Comparison of ENCODE assay signal across 1 cellular context in the genomic region with DNA sequence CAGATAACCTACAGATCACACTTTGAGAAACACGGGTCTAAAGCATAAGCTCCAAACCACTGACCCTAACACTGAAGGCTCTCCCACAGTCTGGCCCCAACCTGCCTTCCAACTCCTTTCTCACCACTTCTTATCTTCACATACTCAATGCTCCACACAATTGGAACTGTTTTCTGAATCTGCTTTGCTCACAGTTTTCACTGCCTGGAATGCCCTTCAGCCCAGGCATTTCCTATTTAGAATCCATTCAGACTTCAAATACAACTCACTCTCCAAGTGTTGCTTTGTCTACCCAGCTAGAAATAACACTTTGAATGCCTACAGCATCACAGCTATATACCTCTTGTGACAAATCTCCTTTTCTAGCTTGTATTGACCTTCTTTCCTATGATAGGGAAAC.
TF ChIP-seq lines count a peak whose summit lies in the region.

No MANE protein-coding gene starts in this region.

TF ChIP-seq in IMR-90, 13 proteins besides CTCF, POLR2A, EP300 and RAD21:
- TF ChIP-seq, protein P1, sequence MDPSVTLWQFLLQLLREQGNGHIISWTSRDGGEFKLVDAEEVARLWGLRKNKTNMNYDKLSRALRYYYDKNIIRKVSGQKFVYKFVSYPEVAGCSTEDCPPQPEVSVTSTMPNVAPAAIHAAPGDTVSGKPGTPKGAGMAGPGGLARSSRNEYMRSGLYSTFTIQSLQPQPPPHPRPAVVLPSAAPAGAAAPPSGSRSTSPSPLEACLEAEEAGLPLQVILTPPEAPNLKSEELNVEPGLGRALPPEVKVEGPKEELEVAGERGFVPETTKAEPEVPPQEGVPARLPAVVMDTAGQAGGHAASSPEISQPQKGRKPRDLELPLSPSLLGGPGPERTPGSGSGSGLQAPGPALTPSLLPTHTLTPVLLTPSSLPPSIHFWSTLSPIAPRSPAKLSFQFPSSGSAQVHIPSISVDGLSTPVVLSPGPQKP (IDR thresholded peaks at IDR 0.05; ENCODE audit: borderline replicate concordance, low read depth, low read length): no peak
- no peak for TF ChIP-seq CHD1 (IDR thresholded peaks at IDR 0.05; ENCODE audit: low read depth, low read length)
- TF ChIP-seq MAZ (IDR thresholded peaks at IDR 0.05; ENCODE audit: borderline replicate concordance, low read depth, low read length): no peak
- TF ChIP-seq MAFK (IDR thresholded peaks at IDR 0.05; ENCODE audit: low read depth, low read length): no peak
- TF ChIP-seq SMC3 (IDR thresholded peaks at IDR 0.05; ENCODE audit: low read depth, low read length): no peak
- no peak for TF ChIP-seq BHLHE40 (IDR thresholded peaks at IDR 0.05; ENCODE audit: low read depth, low read length)
